Comparison of ENCODE assay signal across 8 cellular contexts in genomic region chr17:32912218-32912897, GRCh38. TPM values are rescaled to one million over a fixed set of nuclear protein-coding genes. Genes with fewer than 3 reads are reported as not detected.
A peak's percentile ranks its signal among the peaks of the same experiment; 100 is the strongest.
DNase-seq lines count a peak whose midpoint lies in the region; ATAC-seq, FAIRE-seq and TF ChIP-seq lines count a peak whose summit lies in the region.

No MANE protein-coding gene starts in this region.

- H3K36me3 ChIP-seq in H1 (ENCODE audit: control insufficient read depth in 2 of 4, insufficient read depth in 4 of 4, low read length in 3 of 4) (no peaks in the 10 kb centered on the region), lower lobe of right lung (no peaks in the 10 kb centered on the region), uterus (no peaks in the 10 kb centered on the region)

- no peaks in the 10 kb centered on the region for H3K79me2 ChIP-seq in H1 (ENCODE audit: control insufficient read depth in 1 of 2, insufficient read depth in 2 of 2, low read length in 2 of 2)

- no peak overlapping the region for H3K18ac ChIP-seq in H1 (ENCODE audit: extremely low read depth, low read length)

- POLR2A ChIA-PET in activated CD4-positive, alpha-beta T cell treated with anti-CD3 and anti-CD28 coated beads, Interleukin-2, amount 10 ng/mL, durations not matched to agents 7 days and 5 days (lab: Charles Lee) = no interaction called here
- POLR2A ChIA-PET in H1 (lab: Charles Lee; ENCODE audit: partially characterized antibody) = no interaction called here

- H4K91ac ChIP-seq in H1 (replicated peaks; ENCODE audit: insufficient read length, low read length) = no peak overlapping the region

- no peak for TF ChIP-seq EP300 in H1 (IDR thresholded peaks at IDR 0.05; ENCODE audit: borderline replicate concordance in 1 of 2, low read depth in 2 of 2, low read length in 2 of 2)

- H3K27ac Mint-ChIP-seq in activated CD4-positive, alpha-beta T cell treated with anti-CD3 and anti-CD28 coated beads, Interleukin-2, amount 10 ng/mL, durations not matched to agents 7 days and 5 days = no peak overlapping the region
- H3K27ac Mint-ChIP-seq in Calu3 (ENCODE audit: unreplicated experiment) = no peak overlapping the region

- H4K8ac ChIP-seq in H1 (ENCODE audit: extremely low read depth, insufficient read depth, low read length) = no peak overlapping the region

- no peak overlapping the region for H3K56ac ChIP-seq in H1 (replicated peaks; ENCODE audit: insufficient read length, low read depth, low read length)

- BruUV-seq in Calu3 (replicated peaks; lab: Mats Ljungman, UMichigan) = no TSS peak

- peaks cover 30% of the 10 kb centered on the region for H3K4me1 Mint-ChIP-seq in activated CD4-positive, alpha-beta T cell treated with anti-CD3 and anti-CD28 coated beads, Interleukin-2, amount 10 ng/mL, durations not matched to agents 7 days and 5 days
- no peaks in the 10 kb centered on the region for H3K4me1 Mint-ChIP-seq in Calu3 (ENCODE audit: low read depth, unreplicated experiment)

- intact Hi-C loops in lower lobe of right lung (cut with DNase I) = no loop called here
- intact Hi-C loops in uterus (cut with DNase I; ENCODE audit: low total_unique reads) = no loop called here
- intact Hi-C loops in Calu3 (cut with micrococcal nuclease; ENCODE audit: unreplicated experiment) = no loop called here

- no peaks in the 10 kb centered on the region for H3K9me3 Mint-ChIP-seq in activated CD4-positive, alpha-beta T cell treated with anti-CD3 and anti-CD28 coated beads, Interleukin-2, amount 10 ng/mL, durations not matched to agents 7 days and 5 days
- H3K9me3 Mint-ChIP-seq in Calu3 (ENCODE audit: low read depth, unreplicated experiment) = no peaks in the 10 kb centered on the region

- H2BK5ac ChIP-seq in H1 (ENCODE audit: low read depth, low read length) = no peak overlapping the region

- no peak overlapping the region for H3K4me3 Mint-ChIP-seq in activated CD4-positive, alpha-beta T cell treated with anti-CD3 and anti-CD28 coated beads, Interleukin-2, amount 10 ng/mL, durations not matched to agents 7 days and 5 days
- no peak overlapping the region for H3K4me3 Mint-ChIP-seq in Calu3 (ENCODE audit: low read depth, unreplicated experiment)

- CTCF ChIA-PET in activated CD4-positive, alpha-beta T cell treated with anti-CD3 and anti-CD28 coated beads, Interleukin-2, amount 10 ng/mL, durations not matched to agents 7 days and 5 days (lab: Charles Lee) = interaction anchor here (0.7 to 2.3 kb wide), 4 partner anchors 29 to 253 kb away, joined by 3 to 13 read pairs (median 3); partner anchors contain the start of gene MYO1D
- CTCF ChIA-PET in H1 (lab: Charles Lee; ENCODE audit: partially characterized antibody) = interaction anchor here (0.6 to 5.4 kb wide), 10 partner anchors 17 to 348 kb away, joined by 3 to 47 read pairs (median 5); partner anchors contain the start of gene MYO1D
- CTCF ChIA-PET in Calu3 (lab: Charles Lee) = interaction anchor here (0.6 to 1.0 kb wide), 2 partner anchors 9 to 17 kb away, joined by 3 to 5 read pairs; no protein-coding TSS in a partner anchor

- no peaks in the 10 kb centered on the region for H3K36me3 Mint-ChIP-seq in activated CD4-positive, alpha-beta T cell treated with anti-CD3 and anti-CD28 coated beads, Interleukin-2, amount 10 ng/mL, durations not matched to agents 7 days and 5 days (ENCODE audit: low read depth)
- no peaks in the 10 kb centered on the region for H3K36me3 Mint-ChIP-seq in Calu3 (ENCODE audit: insufficient read depth, unreplicated experiment)

- TF ChIP-seq CTCF in H1 (IDR thresholded peaks at IDR 0.05; ENCODE audit: control extremely low read depth in 1 of 3, insufficient read depth in 1 of 3, low read depth in 1 of 3, low read length in 3 of 3) (no peak), lower lobe of right lung (IDR thresholded peaks at IDR 0.05) (peak; percentile 20), uterus (IDR thresholded peaks at IDR 0.05) (peak in 1 of 4 experiments; percentile 18), Calu3 (IDR thresholded peaks at IDR 0.05; ENCODE audit: unreplicated experiment) (no peak)

- H3K27me3 Mint-ChIP-seq in activated CD4-positive, alpha-beta T cell treated with anti-CD3 and anti-CD28 coated beads, Interleukin-2, amount 10 ng/mL, durations not matched to agents 7 days and 5 days = peaks cover 19% of the 10 kb centered on the region
- H3K27me3 Mint-ChIP-seq in Calu3 (ENCODE audit: unreplicated experiment) = peaks cover 32% of the 10 kb centered on the region

- H3K27me3 ChIP-seq in H1 (replicated peaks in 1 of 4; ENCODE audit: control insufficient read depth in 3 of 4, extremely low read depth in 1 of 4, insufficient read depth in 3 of 4, low read length in 3 of 4) (no peaks in the 10 kb centered on the region), lower lobe of right lung (ENCODE audit: low read depth) (no peaks in the 10 kb centered on the region), uterus (no peaks in the 10 kb centered on the region)

- H2BK20ac ChIP-seq in H1 (ENCODE audit: low read length) = no peak overlapping the region

- peak overlapping the region; percentile 96 for H2AFZ ChIP-seq in H1 (ENCODE audit: low read length)

- H2BK15ac ChIP-seq in H1 (ENCODE audit: low read length) = no peak overlapping the region

- no peak overlapping the region for H3K4me2 ChIP-seq in H1 (ENCODE audit: insufficient read depth in 1 of 2, low read depth in 2 of 2, low read length in 2 of 2)

- no peaks in the 10 kb centered on the region for H4K20me1 ChIP-seq in H1 (replicated peaks in 1 of 2; ENCODE audit: control insufficient read depth in 1 of 2, insufficient read depth in 2 of 2, low read length in 2 of 2)

- H3K4ac ChIP-seq in H1 (replicated peaks; ENCODE audit: insufficient read length, low read depth, low read length) = no peak overlapping the region

- no peak overlapping the region for H2AK5ac ChIP-seq in H1 (ENCODE audit: low read depth, low read length)

- peak; percentile 95 to 97 for ATAC-seq in lower lobe of right lung

- FAIRE-seq in H1 (lab: Jason Lieb, UNC) = no peak

- H3K23ac ChIP-seq in H1 (ENCODE audit: insufficient read length) = no peak overlapping the region

- no peak overlapping the region for H2BK12ac ChIP-seq in H1 (ENCODE audit: low read depth, low read length)

- H3K4me3 ChIP-seq in H1 (ENCODE audit: extremely low read depth in 1 of 4, insufficient read depth in 2 of 4, low read depth in 3 of 4, low read length in 4 of 4) (no peak overlapping the region), lower lobe of right lung (no peak overlapping the region), uterus (no peak overlapping the region)

- TF ChIP-seq POLR2A in H1 (IDR thresholded peaks at IDR 0.05; ENCODE audit: control extremely low read depth in 1 of 2, low read depth in 2 of 2, low read length in 2 of 2) (no peak), uterus (IDR thresholded peaks at IDR 0.05) (no peak)

- H3K9me3 ChIP-seq in H1 (ENCODE audit: insufficient read depth in 2 of 2, low read depth in 1 of 2, low read length in 1 of 2) (no peaks in the 10 kb centered on the region), lower lobe of right lung (no peaks in the 10 kb centered on the region), uterus (no peaks in the 10 kb centered on the region)

- WGBS in H1 (ENCODE audit: extremely low coverage in 1 of 2, insufficient coverage in 1 of 2, insufficient read length in 1 of 2, insufficient replicate concordance in 2 of 2, low coverage in 1 of 2, low lambda C conversion rate in 2 of 2, missing lambda C conversion rate in 1 of 2), 2 experiments = 71% methylated on average over 10 of the region's 10 CpGs; no CpG with 5 or more reads in 1 of the 2 experiments

- H3K4me1 ChIP-seq in H1 (replicated peaks in 1 of 4; ENCODE audit: control insufficient read depth in 3 of 4, insufficient read depth in 4 of 4, low read length in 3 of 4) (peaks cover 0 to 4% (median 3%) of the 10 kb centered on the region in 4 experiments; a peak in 3 of 7 replicates), lower lobe of right lung (peaks cover 11% of the 10 kb centered on the region), uterus (no peaks in the 10 kb centered on the region)

- peaks cover 2% of the 10 kb centered on the region; the same call in 1 of the 2 replicates for H3K23me2 ChIP-seq in H1 (ENCODE audit: low read depth, low read length)

- no peak overlapping the region for H3K27ac ChIP-seq in H1 (ENCODE audit: low read depth, low read length)
- peak overlapping the region; percentile 25 for H3K27ac ChIP-seq in lower lobe of right lung
- H3K27ac ChIP-seq in uterus = peak overlapping the region; percentile 61 to 62

- no peak overlapping the region for H2BK120ac ChIP-seq in H1 (replicated peaks; ENCODE audit: low read depth, low read length)

- H3K79me1 ChIP-seq in H1 (ENCODE audit: low read depth, low read length) = no peaks in the 10 kb centered on the region

- DNase-seq in activated CD4-positive, alpha-beta T cell treated with anti-CD3 and anti-CD28 coated beads, Interleukin-2, amount 10 ng/mL, durations not matched to agents 7 days and 5 days = peak; percentile 3
- DNase-seq in activated CD4-positive, alpha-beta T cell treated with anti-CD3 and anti-CD28 coated beads for 1 hour = no peak
- DNase-seq in H1 (ENCODE audit: low read depth in 1 of 2, low spot score in 2 of 2) (no peak), lower lobe of right lung (peak; percentile 86), uterus (peak; percentile 58 to 67), NCI-H2107 (lab: John Stamatoyannopoulos, UW) (no peak), NCI-H526 (lab: John Stamatoyannopoulos, UW) (no peak), Calu3 (no peak)

- H3K9ac ChIP-seq in H1 (replicated peaks in 1 of 4; ENCODE audit: extremely low read depth in 1 of 4, low read depth in 3 of 4, low read length in 3 of 4) = no peak overlapping the region

- H3K14ac ChIP-seq in H1 (ENCODE audit: insufficient read length) = no peak overlapping the region

- no peak overlapping the region for H4K5ac ChIP-seq in H1 (ENCODE audit: insufficient read length, low read depth, low read length)

- TF ChIP-seq RAD21 in H1 (IDR thresholded peaks at IDR 0.05 in 1 of 2, conservative IDR thresholded peaks at IDR 0.05 in 1 of 2; ENCODE audit: low read depth in 2 of 2, low read length in 2 of 2) = no peak

RNA-seq across cellular contexts. Expression of gene TMEM98, which starts 15.6 kb away (rescaled TPM):
- under 1 TPM; 0.17 to 0.58 TPM for total RNA-seq in activated CD4-positive, alpha-beta T cell treated with anti-CD3 and anti-CD28 coated beads, Interleukin-2, amount 10 ng/mL, durations not matched to agents 7 days and 5 days
- 86.1 and 90.9 TPM in 2 replicates for total RNA-seq in H1 (2021; fragmentation: NEBNext Ultra II Directional; extraction: Animal tissue kit (Norgen Biotek cat#: 25700))
- polyA plus RNA-seq in H1 (2011; rRNA removed) = 232 and 292 TPM in 2 replicates
- polyA plus RNA-seq in H1 (2011; cell fraction: cytosol; rRNA removed) = 197 TPM
- polyA plus RNA-seq in H1 (2011; cell fraction: nucleus; rRNA removed) = 246 TPM
- polyA plus RNA-seq in H1 (2012, experiment 1 of 2) = 86.2 to 115 TPM (median 101 TPM) in 4 replicates
- polyA plus RNA-seq in H1 (2012, experiment 2 of 2) = 118 TPM
- polyA plus RNA-seq in H1 (2013, experiment 1 of 2) = 43.3 TPM
- 54.6 TPM for polyA plus RNA-seq in H1 (2013, experiment 2 of 2)
- polyA minus RNA-seq in H1 (2011; rRNA and poly(A)+ RNA removed) = 209 and 237 TPM in 2 replicates
- polyA minus RNA-seq in H1 (2011; cell fraction: cytosol; rRNA and poly(A)+ RNA removed) = 66.1 TPM
- 53.2 TPM for polyA minus RNA-seq in H1 (2011; cell fraction: nucleus; rRNA and poly(A)+ RNA removed)
- 47.9 TPM for total RNA-seq in lower lobe of right lung
- 100 to 1,000 TPM in 2 of 4 donors, 10 to 100 TPM in 2; 87.8 to 176 (median 130) TPM for total RNA-seq in uterus
- total RNA-seq in Calu3 (2022) = 1.9 and 2.1 TPM in 2 replicates

RNA-seq across cellular contexts. Expression of gene MYO1D, which starts 35.4 kb away (rescaled TPM):
- 1 to 10 TPM; 2.0 to 2.2 TPM for total RNA-seq in activated CD4-positive, alpha-beta T cell treated with anti-CD3 and anti-CD28 coated beads, Interleukin-2, amount 10 ng/mL, durations not matched to agents 7 days and 5 days
- total RNA-seq in H1 (2021; fragmentation: NEBNext Ultra II Directional; extraction: Animal tissue kit (Norgen Biotek cat#: 25700)) = 20.9 and 25.4 TPM in 2 replicates
- 6.5 and 7.8 TPM in 2 replicates for polyA plus RNA-seq in H1 (2011; rRNA removed)
- 9.5 TPM for polyA plus RNA-seq in H1 (2011; cell fraction: cytosol; rRNA removed)
- 9.2 TPM for polyA plus RNA-seq in H1 (2011; cell fraction: nucleus; rRNA removed)
- polyA plus RNA-seq in H1 (2012, experiment 1 of 2) = 12.3 to 17.1 TPM (median 13.8 TPM) in 4 replicates
- 4.1 TPM for polyA plus RNA-seq in H1 (2012, experiment 2 of 2)
- 11.4 TPM for polyA plus RNA-seq in H1 (2013, experiment 1 of 2)
- 8.4 TPM for polyA plus RNA-seq in H1 (2013, experiment 2 of 2)
- 27.6 and 44.0 TPM in 2 replicates for polyA minus RNA-seq in H1 (2011; rRNA and poly(A)+ RNA removed)
- 18.1 TPM for polyA minus RNA-seq in H1 (2011; cell fraction: cytosol; rRNA and poly(A)+ RNA removed)
- polyA minus RNA-seq in H1 (2011; cell fraction: nucleus; rRNA and poly(A)+ RNA removed) = 66.1 TPM
- total RNA-seq in lower lobe of right lung (58.0 TPM), uterus (10 to 100 TPM; 20.4 to 55.2 (median 30.6) TPM), Calu3 (2022) (51.9 and 57.2 TPM in 2 replicates)

Comparison
In these comparisons a context has a peak if more than half of its experiments do, and no peak if none do; other contexts are left out.
1. DNase-seq: peak in activated CD4-positive, alpha-beta T cell treated with anti-CD3 and anti-CD28 coated beads, Interleukin-2, amount 10 ng/mL, durations not matched to agents 7 days and 5 days (single experiment), lower lobe of right lung (single experiment) and uterus (2 of 2); none in activated CD4-positive, alpha-beta T cell treated with anti-CD3 and anti-CD28 coated beads for 1 hour (single experiment), H1 (0 of 2), NCI-H2107 (single experiment), NCI-H526 (0 of 2) and Calu3 (single experiment).
2. RNA of gene TMEM98, which starts 15.6 kb away (total RNA-seq): 87.8 to 176 TPM in uterus, 86.1 to 90.9 TPM in H1 and 47.9 TPM in lower lobe of right lung (single experiment); 1.9 to 2.1 TPM in Calu3 and 0.17 to 0.58 TPM in activated CD4-positive, alpha-beta T cell treated with anti-CD3 and anti-CD28 coated beads, Interleukin-2, amount 10 ng/mL, durations not matched to agents 7 days and 5 days; every median in the first group is over 10 times any median in the second.